5 cellular contexts compared by ENCODE assay signal in genomic region chr7:155519358-155519757, GRCh38. TPM values are rescaled to one million over a fixed set of nuclear protein-coding genes. Genes with fewer than 3 reads are reported as not detected.
"Had no signal": no experiment of that assay in that cellular context is flagged by ENCODE, and none has a peak within 500 bp of the region (broad histone marks: within the 10 kb centered on the region; RNA-seq: fewer than 3 reads in every experiment).

No MANE protein-coding gene starts in this region.

RNA-seq across cellular contexts. Expression of gene CNPY1, which starts 27.0 kb away (rescaled TPM):
- total RNA-seq: GM23248, GM23338, H1, H9, HFFc6 had no signal
- polyA plus RNA-seq: GM23248, GM23338, H1 had no signal
